ENCODE assay signal across 17 cellular contexts in genomic region chr13:30332516-30333165, GRCh38. TPM values are rescaled to one million over a fixed set of nuclear protein-coding genes. Genes with fewer than 3 reads are reported as not detected.
A peak's percentile ranks its signal among the peaks of the same experiment; 100 is the strongest.
DNase-seq lines count a peak whose midpoint lies in the region; ATAC-seq and TF ChIP-seq lines count a peak whose summit lies in the region.
"Had no signal": no experiment of that assay in that cellular context is flagged by ENCODE, and none has a peak within 500 bp of the region (broad histone marks: within the 10 kb centered on the region; RNA-seq: fewer than 3 reads in every experiment).

No MANE protein-coding gene starts in this region.

- no peaks in the 10 kb centered on the region for H3K9me3 ChIP-seq in BE2C
- H3K9me3 ChIP-seq: BLaER1 treated with 17β-estradiol and CSF1 and Interleukin-3, amounts not matched to agents 10 nM and 100 nM; gastrocnemius medialis; right lobe of liver had no signal

- no peak for TF ChIP-seq CTCF in BE2C (IDR thresholded peaks at IDR 0.05; ENCODE audit: low read depth, low read length)

- intact Hi-C loops in posterior vena cava (cut with DNase I) = no loop called here

- no peaks in the 10 kb centered on the region for H3K36me3 ChIP-seq in BE2C
- H3K36me3 ChIP-seq: gastrocnemius medialis, right lobe of liver had no signal

- no peaks in the 10 kb centered on the region for H3K4me1 ChIP-seq in BE2C
- H3K4me1 ChIP-seq: gastrocnemius medialis had no signal

- no peaks in the 10 kb centered on the region for H3K27me3 ChIP-seq in BE2C
- H3K27me3 ChIP-seq: BLaER1 treated with 17β-estradiol and CSF1 and Interleukin-3, amounts not matched to agents 10 nM and 100 nM; gastrocnemius medialis; right lobe of liver had no signal

- ATAC-seq in GM18861 (IDR thresholded peaks at IDR 0.05; ENCODE audit: unreplicated experiment) (peak; percentile 78), HG02678 (IDR thresholded peaks at IDR 0.05; ENCODE audit: unreplicated experiment) (peak; percentile 70), HG03575 (IDR thresholded peaks at IDR 0.05; ENCODE audit: extremely low read depth, insufficient number of reproducible peaks, low FRiP score, unreplicated experiment) (peak; percentile 84)
- ATAC-seq: gastrocnemius medialis; natural killer cell treated with Interleukin-12 subunit alpha and Interleukin-12 subunit beta and Interleukin-15 and Interleukin-18, amount 100 ng/mL, for 72 hours; right lobe of liver had no signal

- H3K4me3 ChIP-seq in BE2C (ENCODE audit: low read depth, low read length) = no peak overlapping the region
- H3K4me3 ChIP-seq: BLaER1 treated with 17β-estradiol and CSF1 and Interleukin-3, amounts not matched to agents 10 nM and 100 nM; gastrocnemius medialis; right lobe of liver had no signal

- peak; percentile 72 for DNase-seq in renal cortical epithelial cell (ENCODE audit: low read depth)
- DNase-seq in BE2C = no peak
- no peak for DNase-seq in posterior vena cava (ENCODE audit: low spot score)
- DNase-seq in GM03348 (ENCODE audit: low spot score) = no peak
- no peak for DNase-seq in Ammon's horn (ENCODE audit: low spot score)
- DNase-seq: activated CD4-positive, alpha-beta memory T cell treated with anti-CD3 and anti-CD28 coated beads, Interleukin-2, amount 10 ng/mL, durations not matched to agents 7 days and 5 days; DND-41; gastrocnemius medialis; kidney; NCI-H2227 treated with DMSO at 0.1 percent for 48 hours; right lobe of liver; T-helper 9 cell had no signal

RNA-seq across cellular contexts. Expression of gene KATNAL1, which starts 25.3 kb away (rescaled TPM):
- 21.5 and 36.3 TPM in 2 replicates for total RNA-seq in renal cortical epithelial cell
- 5.9 TPM for polyA plus RNA-seq in BE2C (2012; ENCODE audit: insufficient read depth, insufficient read length, low read depth)
- total RNA-seq in posterior vena cava = 10 to 100 TPM; 44.8 to 59.5 TPM
